25 cellular contexts compared by ENCODE assay signal in genomic region chr11:60332923-60333322, GRCh38. TPM values are rescaled to one million over a fixed set of nuclear protein-coding genes. Genes with fewer than 3 reads are reported as not detected.
"Had no signal": no experiment of that assay in that cellular context is flagged by ENCODE, and none has a peak within 500 bp of the region (broad histone marks: within the 10 kb centered on the region; RNA-seq: fewer than 3 reads in every experiment).

No MANE protein-coding gene starts in this region.

- H3K27me3 ChIP-seq: cardiac muscle cell, foreskin keratinocyte, thyroid gland, uterus had no signal

- FAIRE-seq: keratinocyte, TTC549 had no signal

- H3K4me3 Mint-ChIP-seq: activated CD4-positive, alpha-beta memory T cell treated with anti-CD3 and anti-CD28 coated beads for 36 hours; activated CD8-positive, alpha-beta memory T cell treated with anti-CD3 and anti-CD28 coated beads, Interleukin-2, amount 10 ng/mL, durations not matched to agents 7 days and 5 days; activated naive CD8-positive, alpha-beta T cell treated with anti-CD3 and anti-CD28 coated beads, Interleukin-2, amount 10 ng/mL, durations not matched to agents 7 days and 5 days; activated T-helper 17 cell treated with anti-CD3 and anti-CD28 coated beads, Interleukin-2, amount 50 U/mL, for 72 hours; naive thymus-derived CD8-positive, alpha-beta T cell; WTC11 had no signal

- H3K4me1 ChIP-seq: foreskin keratinocyte, thyroid gland, uterus had no signal

- H3K4me1 Mint-ChIP-seq: activated T-helper 17 cell treated with anti-CD3 and anti-CD28 coated beads, Interleukin-2, amount 50 U/mL, for 72 hours; naive thymus-derived CD8-positive, alpha-beta T cell had no signal

- ATAC-seq: activated CD8-positive, alpha-beta memory T cell treated with anti-CD3 and anti-CD28 coated beads, Interleukin-2, amount 10 ng/mL, durations not matched to agents 7 days and 5 days; activated T-helper 17 cell treated with anti-CD3 and anti-CD28 coated beads, Interleukin-2, amount 50 U/mL, for 72 hours; foreskin keratinocyte; left lobe of liver; naive thymus-derived CD8-positive, alpha-beta T cell; WTC11 had no signal

- H3K9me3 ChIP-seq: thyroid gland had no signal

- H3K9me3 Mint-ChIP-seq: activated T-helper 17 cell treated with anti-CD3 and anti-CD28 coated beads, Interleukin-2, amount 50 U/mL, for 72 hours had no signal

- H3K36me3 Mint-ChIP-seq: activated CD4-positive, alpha-beta memory T cell treated with anti-CD3 and anti-CD28 coated beads for 36 hours; activated CD8-positive, alpha-beta memory T cell treated with anti-CD3 and anti-CD28 coated beads, Interleukin-2, amount 10 ng/mL, durations not matched to agents 7 days and 5 days; activated naive CD8-positive, alpha-beta T cell treated with anti-CD3 and anti-CD28 coated beads, Interleukin-2, amount 10 ng/mL, durations not matched to agents 7 days and 5 days; naive thymus-derived CD8-positive, alpha-beta T cell had no signal

- DNase-seq: activated CD4-positive, alpha-beta memory T cell treated with anti-CD3 and anti-CD28 coated beads for 36 hours; activated CD4-positive, alpha-beta T cell treated with anti-CD3 and anti-CD28 coated beads for 4 hours; activated CD8-positive, alpha-beta memory T cell treated with anti-CD3 and anti-CD28 coated beads, Interleukin-2, amount 10 ng/mL, durations not matched to agents 7 days and 5 days; activated naive CD4-positive, alpha-beta T cell; activated naive CD8-positive, alpha-beta T cell treated with anti-CD3 and anti-CD28 coated beads, Interleukin-2, amount 10 ng/mL, durations not matched to agents 7 days and 5 days; activated T-cell treated with anti-CD3 and anti-CD28 coated beads, Interleukin-2, amount 50 U/mL, for 1 hour; dorsolateral prefrontal cortex; foreskin keratinocyte; glutamatergic neuron; mesendoderm; naive thymus-derived CD8-positive, alpha-beta T cell; stimulated activated CD4-positive, alpha-beta T cell treated with anti-CD3 and anti-CD28 coated beads, Interleukin-1b, Interleukin-23, amount 100 ng/mL, for 48 hours; stimulated activated CD8-positive, alpha-beta memory T cell treated with anti-CD3 and anti-CD28 coated beads, Interleukin-4, amount 100 ng/mL, for 48 hours; stimulated activated naive CD4-positive, alpha-beta T cell treated with Interleukin-2 at 50 U/mL for 16 hours; thyroid gland; uterus had no signal

- H3K27ac ChIP-seq: cardiac muscle cell, foreskin keratinocyte, thyroid gland, uterus had no signal

- H3K4me3 ChIP-seq: cardiac muscle cell, dorsolateral prefrontal cortex, thyroid gland, uterus had no signal

- H3K36me3 ChIP-seq: cardiac muscle cell, thyroid gland, uterus had no signal

- H3K27ac Mint-ChIP-seq: activated CD4-positive, alpha-beta memory T cell treated with anti-CD3 and anti-CD28 coated beads for 36 hours; activated CD8-positive, alpha-beta memory T cell treated with anti-CD3 and anti-CD28 coated beads, Interleukin-2, amount 10 ng/mL, durations not matched to agents 7 days and 5 days; activated naive CD8-positive, alpha-beta T cell treated with anti-CD3 and anti-CD28 coated beads, Interleukin-2, amount 10 ng/mL, durations not matched to agents 7 days and 5 days; activated T-helper 17 cell treated with anti-CD3 and anti-CD28 coated beads, Interleukin-2, amount 50 U/mL, for 72 hours; naive thymus-derived CD8-positive, alpha-beta T cell; WTC11 had no signal

RNA-seq across cellular contexts. Expression of gene MS4A6E, which starts 5.9 kb away (rescaled TPM):
- total RNA-seq: activated CD4-positive, alpha-beta memory T cell treated with anti-CD3 and anti-CD28 coated beads for 36 hours; activated CD8-positive, alpha-beta memory T cell treated with anti-CD3 and anti-CD28 coated beads, Interleukin-2, amount 10 ng/mL, durations not matched to agents 7 days and 5 days; activated naive CD8-positive, alpha-beta T cell treated with anti-CD3 and anti-CD28 coated beads, Interleukin-2, amount 10 ng/mL, durations not matched to agents 7 days and 5 days; activated T-helper 17 cell treated with anti-CD3 and anti-CD28 coated beads, Interleukin-2, amount 50 U/mL, for 72 hours; cardiac muscle cell; dorsolateral prefrontal cortex; foreskin keratinocyte; left lobe of liver; naive thymus-derived CD8-positive, alpha-beta T cell; osteocyte; pulmonary artery endothelial cell; T-helper 2 cell treated with Interferon-gamma antibody and Interleukin-4, amounts not matched to agents 100 ng/mL and 5 ng/mL, for 36 hours; thyroid gland; uterus; WTC11 had no signal
- polyA plus RNA-seq: cardiac muscle cell; foreskin keratinocyte; keratinocyte; naive thymus-derived CD8-positive, alpha-beta T cell had no signal

RNA-seq across cellular contexts. Expression of gene MS4A7, which starts 45.4 kb away (rescaled TPM):
- total RNA-seq: activated CD4-positive, alpha-beta memory T cell treated with anti-CD3 and anti-CD28 coated beads for 36 hours; activated CD8-positive, alpha-beta memory T cell treated with anti-CD3 and anti-CD28 coated beads, Interleukin-2, amount 10 ng/mL, durations not matched to agents 7 days and 5 days; activated T-helper 17 cell treated with anti-CD3 and anti-CD28 coated beads, Interleukin-2, amount 50 U/mL, for 72 hours; cardiac muscle cell; foreskin keratinocyte; osteocyte; pulmonary artery endothelial cell; T-helper 2 cell treated with Interferon-gamma antibody and Interleukin-4, amounts not matched to agents 100 ng/mL and 5 ng/mL, for 36 hours had no signal
- polyA plus RNA-seq: cardiac muscle cell, foreskin keratinocyte, keratinocyte had no signal

RNA-seq across cellular contexts. Expression of gene MS4A4A, which starts 52.5 kb away (rescaled TPM):
- total RNA-seq: activated CD4-positive, alpha-beta memory T cell treated with anti-CD3 and anti-CD28 coated beads for 36 hours; activated CD8-positive, alpha-beta memory T cell treated with anti-CD3 and anti-CD28 coated beads, Interleukin-2, amount 10 ng/mL, durations not matched to agents 7 days and 5 days; activated T-helper 17 cell treated with anti-CD3 and anti-CD28 coated beads, Interleukin-2, amount 50 U/mL, for 72 hours; cardiac muscle cell; foreskin keratinocyte; osteocyte; pulmonary artery endothelial cell; T-helper 2 cell treated with Interferon-gamma antibody and Interleukin-4, amounts not matched to agents 100 ng/mL and 5 ng/mL, for 36 hours; WTC11 had no signal
- polyA plus RNA-seq: cardiac muscle cell; foreskin keratinocyte; keratinocyte; naive thymus-derived CD8-positive, alpha-beta T cell had no signal
